In genomic region chr2:53366570-53366969, GRCh38 we compare ENCODE assay signal across 21 cellular contexts.
"Had no signal": no experiment of that assay in that cellular context is flagged by ENCODE, and none has a peak within 500 bp of the region (broad histone marks: within the 10 kb centered on the region; RNA-seq: fewer than 3 reads in every experiment).

No MANE protein-coding gene starts in this region.

- H3K4me1 Mint-ChIP-seq: activated CD4-positive, alpha-beta T cell treated with anti-CD3 and anti-CD28 coated beads, Interleukin-2, amount 10 ng/mL, durations not matched to agents 24 days and 14 days; activated naive CD4-positive, alpha-beta T cell treated with anti-CD3 and anti-CD28 coated beads, Interleukin-2, amount 50 U/mL, for 24 hours; activated T-helper 17 cell treated with anti-CD3 and anti-CD28 coated beads, Interleukin-2, amount 50 U/mL, for 72 hours; central memory CD8-positive, alpha-beta T cell; naive B cell; stimulated activated naive B cell treated with anti-CD40 and anti-IgM and Interleukin-4, amounts not matched to agents 10 μg/mL and 1 μg/mL and 100 μg/mL, for 72 hours had no signal

- H3K36me3 Mint-ChIP-seq: activated CD4-positive, alpha-beta memory T cell treated with anti-CD3 and anti-CD28 coated beads for 36 hours; activated naive CD4-positive, alpha-beta T cell treated with anti-CD3 and anti-CD28 coated beads, Interleukin-2, amount 50 U/mL, for 24 hours; naive B cell; stimulated activated naive B cell treated with anti-CD40 and anti-IgM and Interleukin-4, amounts not matched to agents 10 μg/mL and 1 μg/mL and 100 μg/mL, for 72 hours had no signal

- DNase-seq: activated CD4-positive, alpha-beta memory T cell treated with anti-CD3 and anti-CD28 coated beads for 36 hours; activated CD4-positive, alpha-beta T cell treated with anti-CD3 and anti-CD28 coated beads, Interleukin-2, amount 10 ng/mL, durations not matched to agents 24 days and 14 days; activated gamma-delta T cell treated with Interleukin-2 at 50 U/mL for 16 hours; activated T-cell treated with anti-CD3 and anti-CD28 coated beads, Interleukin-2, amount 50 U/mL, for 4 hours; gastrocnemius medialis; glutamatergic neuron; left ventricle myocardium superior; naive B cell; ovary; psoas muscle; stimulated activated CD4-positive, alpha-beta T cell treated with anti-CD3 and anti-CD28 coated beads, Interleukin-1b, Interleukin-23, amount 100 ng/mL, for 48 hours; stimulated activated naive B cell treated with anti-CD40 and anti-IgM and Interleukin-4, amounts not matched to agents 10 μg/mL and 1 μg/mL and 100 μg/mL, for 72 hours; stomach; T-helper 9 cell; thyroid gland; upper lobe of right lung had no signal

- H3K27me3 Mint-ChIP-seq: activated CD4-positive, alpha-beta memory T cell treated with anti-CD3 and anti-CD28 coated beads for 36 hours; activated CD4-positive, alpha-beta T cell treated with anti-CD3 and anti-CD28 coated beads, Interleukin-2, amount 10 ng/mL, durations not matched to agents 24 days and 14 days; activated naive CD4-positive, alpha-beta T cell treated with anti-CD3 and anti-CD28 coated beads, Interleukin-2, amount 50 U/mL, for 24 hours; activated T-helper 17 cell treated with anti-CD3 and anti-CD28 coated beads, Interleukin-2, amount 50 U/mL, for 72 hours; central memory CD8-positive, alpha-beta T cell; dendritic cell treated with granulocyte-macrophage colony-stimulating factor and Interleukin-4, amounts not matched to agents 40 ng/mL and 50 ng/mL, for 4 days; naive B cell; stimulated activated naive B cell treated with anti-CD40 and anti-IgM and Interleukin-4, amounts not matched to agents 10 μg/mL and 1 μg/mL and 100 μg/mL, for 72 hours had no signal

- H3K9me3 Mint-ChIP-seq: central memory CD8-positive, alpha-beta T cell had no signal

- H3K4me3 Mint-ChIP-seq: activated CD4-positive, alpha-beta memory T cell treated with anti-CD3 and anti-CD28 coated beads for 36 hours; activated CD4-positive, alpha-beta T cell treated with anti-CD3 and anti-CD28 coated beads, Interleukin-2, amount 10 ng/mL, durations not matched to agents 24 days and 14 days; activated naive CD4-positive, alpha-beta T cell treated with anti-CD3 and anti-CD28 coated beads, Interleukin-2, amount 50 U/mL, for 24 hours; activated T-cell treated with anti-CD3 and anti-CD28 coated beads, Interleukin-2, amount 50 U/mL, for 4 hours; activated T-helper 17 cell treated with anti-CD3 and anti-CD28 coated beads, Interleukin-2, amount 50 U/mL, for 72 hours; central memory CD8-positive, alpha-beta T cell; dendritic cell treated with granulocyte-macrophage colony-stimulating factor and Interleukin-4, amounts not matched to agents 40 ng/mL and 50 ng/mL, for 4 days; naive B cell; stimulated activated naive B cell treated with anti-CD40 and anti-IgM and Interleukin-4, amounts not matched to agents 10 μg/mL and 1 μg/mL and 100 μg/mL, for 72 hours; T-helper 1 cell treated with Interleukin-12 subunit alpha and Interleukin-12 subunit beta and Interleukin-4 antibody, amounts not matched to agents 30 μg/mL and 1 μg/mL, for 36 hours had no signal

- ATAC-seq: activated T-cell treated with anti-CD3 and anti-CD28 coated beads, Interleukin-2, amount 50 U/mL, for 4 hours; activated T-helper 17 cell treated with anti-CD3 and anti-CD28 coated beads, Interleukin-2, amount 50 U/mL, for 72 hours; gastrocnemius medialis; left ventricle myocardium superior; psoas muscle; stimulated activated naive B cell treated with anti-CD40 and anti-IgM and Interleukin-4, amounts not matched to agents 10 μg/mL and 1 μg/mL and 100 μg/mL, for 72 hours; upper lobe of right lung had no signal

- H3K27ac Mint-ChIP-seq: activated CD4-positive, alpha-beta memory T cell treated with anti-CD3 and anti-CD28 coated beads for 36 hours; activated CD4-positive, alpha-beta T cell treated with anti-CD3 and anti-CD28 coated beads, Interleukin-2, amount 10 ng/mL, durations not matched to agents 24 days and 14 days; activated naive CD4-positive, alpha-beta T cell treated with anti-CD3 and anti-CD28 coated beads, Interleukin-2, amount 50 U/mL, for 24 hours; activated T-helper 17 cell treated with anti-CD3 and anti-CD28 coated beads, Interleukin-2, amount 50 U/mL, for 72 hours; dendritic cell treated with granulocyte-macrophage colony-stimulating factor and Interleukin-4, amounts not matched to agents 40 ng/mL and 50 ng/mL, for 4 days; naive B cell; stimulated activated naive B cell treated with anti-CD40 and anti-IgM and Interleukin-4, amounts not matched to agents 10 μg/mL and 1 μg/mL and 100 μg/mL, for 72 hours; T-helper 1 cell treated with Interleukin-12 subunit alpha and Interleukin-12 subunit beta and Interleukin-4 antibody, amounts not matched to agents 30 μg/mL and 1 μg/mL, for 36 hours had no signal
